In genomic region chr19:50501186-50501567, GRCh38 we compare ENCODE assay signal across 25 cellular contexts. TPM values are rescaled to one million over a fixed set of nuclear protein-coding genes. Genes with fewer than 3 reads are reported as not detected.
A peak's percentile ranks its signal among the peaks of the same experiment; 100 is the strongest.
DNase-seq lines count a peak whose midpoint lies in the region; TF ChIP-seq lines count a peak whose summit lies in the region.
"Had no signal": no experiment of that assay in that cellular context is flagged by ENCODE, and none has a peak within 500 bp of the region (broad histone marks: within the 10 kb centered on the region; RNA-seq: fewer than 3 reads in every experiment).

No MANE protein-coding gene starts in this region.

- no peaks in the 10 kb centered on the region for H3K4me1 Mint-ChIP-seq in endodermal cell
- H3K4me1 Mint-ChIP-seq: activated naive CD4-positive, alpha-beta T cell treated with anti-CD3 and anti-CD28 coated beads, Interleukin-2, amount 10 ng/mL, durations not matched to agents 7 days and 5 days had no signal

- H3K9ac ChIP-seq in BLaER1: peak overlapping the region; percentile 53; the same call in 1 of the 2 replicates
- H3K9ac ChIP-seq in endodermal cell (ENCODE audit: extremely low read depth, low read length, poor library complexity, severe bottlenecking): no peak overlapping the region

- no peak for TF ChIP-seq CTCF in right atrium auricular region (IDR thresholded peaks at IDR 0.05)
- no peak for TF ChIP-seq CTCF in endodermal cell (conservative IDR thresholded peaks at IDR 0.05)

- no peak overlapping the region for H3K27ac Mint-ChIP-seq in endodermal cell
- H3K27ac Mint-ChIP-seq: activated CD4-positive, alpha-beta memory T cell treated with anti-CD3 and anti-CD28 coated beads for 36 hours; activated naive CD4-positive, alpha-beta T cell treated with anti-CD3 and anti-CD28 coated beads, Interleukin-2, amount 10 ng/mL, durations not matched to agents 7 days and 5 days; activated T-cell treated with anti-CD3 and anti-CD28 coated beads, Interleukin-2, amount 50 U/mL, for 24 hours; IgD-negative memory B cell had no signal

- 67 to 83% methylated on average over 4 to 12 of the region's 12 CpGs for WGBS in endodermal cell (ENCODE audit: insufficient coverage in 1 of 2, insufficient read length in 1 of 2), 2 experiments

- H3K27me3 ChIP-seq in BLaER1 (no peaks in the 10 kb centered on the region), SJCRH30 (no peaks in the 10 kb centered on the region), right atrium auricular region (no peaks in the 10 kb centered on the region), endodermal cell (ENCODE audit: control insufficient read depth, insufficient read depth, low read length, poor library complexity, severe bottlenecking) (peaks cover 29% of the 10 kb centered on the region)
- H3K27me3 ChIP-seq: ascending aorta had no signal

- peaks cover 9% of the 10 kb centered on the region for H3K27me3 Mint-ChIP-seq in endodermal cell (ENCODE audit: insufficient read depth)
- H3K27me3 Mint-ChIP-seq: activated CD4-positive, alpha-beta memory T cell treated with anti-CD3 and anti-CD28 coated beads for 36 hours; activated naive CD4-positive, alpha-beta T cell treated with anti-CD3 and anti-CD28 coated beads, Interleukin-2, amount 10 ng/mL, durations not matched to agents 7 days and 5 days; activated T-cell treated with anti-CD3 and anti-CD28 coated beads, Interleukin-2, amount 50 U/mL, for 24 hours; CD8-positive, alpha-beta memory T cell; IgD-negative memory B cell had no signal

- no peak overlapping the region for H3K4me3 Mint-ChIP-seq in endodermal cell
- H3K4me3 Mint-ChIP-seq: activated CD4-positive, alpha-beta memory T cell treated with anti-CD3 and anti-CD28 coated beads for 36 hours; activated naive CD4-positive, alpha-beta T cell treated with anti-CD3 and anti-CD28 coated beads, Interleukin-2, amount 10 ng/mL, durations not matched to agents 7 days and 5 days; activated T-cell treated with anti-CD3 and anti-CD28 coated beads, Interleukin-2, amount 50 U/mL, for 24 hours had no signal

- H3K9me3 Mint-ChIP-seq in endodermal cell: no peaks in the 10 kb centered on the region
- H3K9me3 Mint-ChIP-seq: activated CD4-positive, alpha-beta memory T cell treated with anti-CD3 and anti-CD28 coated beads for 36 hours; activated naive CD4-positive, alpha-beta T cell treated with anti-CD3 and anti-CD28 coated beads, Interleukin-2, amount 10 ng/mL, durations not matched to agents 7 days and 5 days; activated T-cell treated with anti-CD3 and anti-CD28 coated beads, Interleukin-2, amount 50 U/mL, for 24 hours; CD8-positive, alpha-beta memory T cell; IgD-negative memory B cell had no signal

- intact Hi-C loops in posterior vena cava (cut with DNase I): no loop called here

- H3K4me2 ChIP-seq in BLaER1: peak overlapping the region; percentile 91

- no peaks in the 10 kb centered on the region for H3K9me3 ChIP-seq in BLaER1
- no peaks in the 10 kb centered on the region for H3K9me3 ChIP-seq in SJCRH30 (replicated peaks)
- no peaks in the 10 kb centered on the region for H3K9me3 ChIP-seq in right atrium auricular region
- H3K9me3 ChIP-seq in endodermal cell (ENCODE audit: control insufficient read depth, low read length): peaks cover 28% of the 10 kb centered on the region
- H3K9me3 ChIP-seq: ascending aorta had no signal

- H3K36me3 Mint-ChIP-seq in endodermal cell (ENCODE audit: low read depth): no peaks in the 10 kb centered on the region
- H3K36me3 Mint-ChIP-seq: activated naive CD4-positive, alpha-beta T cell treated with anti-CD3 and anti-CD28 coated beads, Interleukin-2, amount 10 ng/mL, durations not matched to agents 7 days and 5 days; IgD-negative memory B cell had no signal

- H3K27ac ChIP-seq in BLaER1 (peak overlapping the region; percentile 60; the same call in 1 of the 2 replicates), SJCRH30 (peak overlapping the region; percentile 85), right atrium auricular region (peak overlapping the region; percentile 87 to 94), endodermal cell (ENCODE audit: low read depth, low read length) (no peak overlapping the region)
- H3K27ac ChIP-seq: ascending aorta, VCaP had no signal

- peaks cover 29% of the 10 kb centered on the region for H3K4me1 ChIP-seq in BLaER1
- H3K4me1 ChIP-seq in SJCRH30: peaks cover 23% of the 10 kb centered on the region
- no peaks in the 10 kb centered on the region for H3K4me1 ChIP-seq in right atrium auricular region
- H3K4me1 ChIP-seq in endodermal cell (ENCODE audit: control insufficient read depth, insufficient read depth, low read length): no peaks in the 10 kb centered on the region
- H3K4me1 ChIP-seq: ascending aorta had no signal

- H3K4me3 ChIP-seq in BLaER1: no peak overlapping the region
- H3K4me3 ChIP-seq in SJCRH30: peak overlapping the region; percentile 69
- H3K4me3 ChIP-seq in right atrium auricular region: peak overlapping the region; percentile 53 to 60
- H3K4me3 ChIP-seq in endodermal cell (ENCODE audit: low read length): no peak overlapping the region
- H3K4me3 ChIP-seq: ascending aorta had no signal

- DNase-seq in SJCRH30: no peak
- DNase-seq in right atrium auricular region (ENCODE audit: low spot score): no peak
- peak; percentile 58 for DNase-seq in posterior vena cava (ENCODE audit: low spot score)
- DNase-seq in GF-D8 (lab: John Stamatoyannopoulos, UW): no peak
- no peak for DNase-seq in EL
- no peak for DNase-seq in endodermal cell
- DNase-seq in NCI-H1436 (lab: John Stamatoyannopoulos, UW): no peak
- DNase-seq: activated CD4-positive, alpha-beta memory T cell treated with anti-CD3 and anti-CD28 coated beads for 36 hours; activated naive CD4-positive, alpha-beta T cell treated with anti-CD3 and anti-CD28 coated beads, Interleukin-2, amount 10 ng/mL, durations not matched to agents 7 days and 5 days; activated T-cell treated with anti-CD3 and anti-CD28 coated beads, Interleukin-2, amount 50 U/mL, for 24 hours; midbrain; NCI-H187; NCI-H446; NK-92 treated with Interleukin-12 subunit alpha and Interleukin-12 subunit beta, amount 100 ng/mL, for 24 hours; RPMI8226; stimulated activated CD8-positive, alpha-beta memory T cell treated with anti-CD3 and anti-CD28 coated beads, Interleukin-4, amount 100 ng/mL, for 48 hours; SW 1271 had no signal

- H4K20me1 ChIP-seq in BLaER1: no peaks in the 10 kb centered on the region

- H3K36me3 ChIP-seq in BLaER1 (no peaks in the 10 kb centered on the region), SJCRH30 (no peaks in the 10 kb centered on the region), right atrium auricular region (no peaks in the 10 kb centered on the region), endodermal cell (ENCODE audit: control insufficient read depth, insufficient read depth, low read length) (no peaks in the 10 kb centered on the region)

RNA-seq across cellular contexts. Expression of gene JOSD2, which starts 9.8 kb away (rescaled TPM):
- 17.7 and 23.8 TPM in 2 replicates for total RNA-seq in SJCRH30 (2014; rRNA removed; shearing (Covaris generic))
- 10 to 100 TPM; 26.6 to 38.2 TPM for total RNA-seq in right atrium auricular region
- total RNA-seq in posterior vena cava: 10 to 100 TPM; 27.5 to 31.7 TPM
- total RNA-seq in endodermal cell: 10 to 100 TPM; 12.1 to 13.7 TPM
- polyA plus RNA-seq in endodermal cell (2013, experiment 1 of 2): 5.6 TPM
- polyA plus RNA-seq in endodermal cell (2013, experiment 2 of 2): 4.8 TPM

RNA-seq across cellular contexts. Expression of gene ASPDH, which starts 12.5 kb away (rescaled TPM):
- not detected in 2 replicates for total RNA-seq in SJCRH30 (2014; rRNA removed; shearing (Covaris generic))
- not detected for total RNA-seq in right atrium auricular region
- total RNA-seq in posterior vena cava: not detected
- not detected for total RNA-seq in endodermal cell
- polyA plus RNA-seq in endodermal cell (2013, experiment 1 of 2): not detected
- not detected for polyA plus RNA-seq in endodermal cell (2013, experiment 2 of 2)
- total RNA-seq: activated CD4-positive, alpha-beta memory T cell treated with anti-CD3 and anti-CD28 coated beads for 36 hours; ascending aorta; CD8-positive, alpha-beta memory T cell; kidney epithelial cell; osteocyte had no signal
- polyA plus RNA-seq: AG04450; CD8-positive, alpha-beta memory T cell; IgD-negative memory B cell had no signal

RNA-seq across cellular contexts. Expression of gene GARIN5A, which starts 24.5 kb away (rescaled TPM):
- 0.89 and 1.2 TPM in 2 replicates for total RNA-seq in SJCRH30 (2014; rRNA removed; shearing (Covaris generic))
- total RNA-seq in right atrium auricular region (1 to 10 TPM; 1.4 to 2.3 TPM), posterior vena cava (not detected), endodermal cell (1 to 10 TPM; 8.3 to 9.5 TPM)
- 1.7 TPM for polyA plus RNA-seq in endodermal cell (2013, experiment 1 of 2)
- polyA plus RNA-seq in endodermal cell (2013, experiment 2 of 2): 2.4 TPM
- total RNA-seq: ascending aorta had no signal

RNA-seq across cellular contexts. Expression of gene EMC10, which starts 24.9 kb away (rescaled TPM):
- total RNA-seq in SJCRH30 (2014; rRNA removed; shearing (Covaris generic)): 52.7 and 56.3 TPM in 2 replicates
- total RNA-seq in right atrium auricular region (100 to 1,000 TPM in 1 of 2 donors, 10 to 100 TPM in 1; 94.9 to 112 TPM), posterior vena cava (10 to 100 TPM; 60.2 to 87.6 TPM), endodermal cell (100 to 1,000 TPM; 119 to 123 TPM)
- 88.6 TPM for polyA plus RNA-seq in endodermal cell (2013, experiment 1 of 2)
- 88.0 TPM for polyA plus RNA-seq in endodermal cell (2013, experiment 2 of 2)

Comparison
In these comparisons a context has a peak if more than half of its experiments do, and no peak if none do; other contexts are left out.
1. H3K4me3 ChIP-seq: peak in SJCRH30 (single experiment) and right atrium auricular region (2 of 2); none in BLaER1 (single experiment) and endodermal cell (single experiment).